8 cellular contexts compared by ENCODE assay signal in the genomic region with DNA sequence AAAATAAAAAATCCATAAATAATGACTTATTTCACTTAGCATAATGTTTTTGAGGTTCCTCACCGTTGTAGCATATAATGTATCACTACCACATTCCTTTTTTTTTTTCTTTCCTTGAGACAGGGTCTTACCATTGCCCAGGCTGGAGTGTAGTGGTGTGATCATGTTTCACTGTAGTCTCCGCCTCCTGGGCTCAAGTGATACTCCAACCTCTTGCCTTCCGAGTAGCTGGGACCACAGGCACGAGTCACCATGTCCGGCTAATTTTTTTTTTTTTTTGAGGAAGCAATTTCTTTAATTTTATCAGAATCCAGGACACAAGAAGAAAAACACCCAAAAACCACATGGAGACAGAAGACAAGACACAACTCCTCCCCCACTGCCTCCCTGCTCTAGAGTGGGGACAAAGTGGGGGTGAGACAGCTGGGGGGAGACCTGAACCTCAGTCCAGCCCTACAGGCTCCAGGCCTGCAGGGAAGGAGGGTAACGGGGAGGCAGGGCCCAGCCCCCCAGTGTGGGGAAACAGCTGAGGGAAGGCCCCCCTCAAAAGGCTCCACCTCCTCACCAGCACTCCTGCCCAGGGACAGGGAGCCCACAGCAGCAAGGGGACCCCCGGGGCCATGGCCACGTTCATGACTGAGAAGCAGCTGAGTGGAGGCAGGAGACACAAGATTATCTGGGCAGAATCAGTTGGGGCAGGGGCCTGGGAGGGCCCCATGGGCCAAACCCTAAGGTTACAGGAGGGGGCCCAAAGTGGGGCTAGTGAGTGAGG. TPM values are rescaled to one million over a fixed set of nuclear protein-coding genes. Genes with fewer than 3 reads are reported as not detected.
DNase-seq lines count a peak whose midpoint lies in the region; ATAC-seq, FAIRE-seq and TF ChIP-seq lines count a peak whose summit lies in the region.
"Not testable (repeated sequence)": the region's sequence is repeated elsewhere in the genome, so short reads cannot be mapped to it uniquely, and the experiment has no call there.

No MANE protein-coding gene starts in this region.

- not testable (repeated sequence) for H3K79me2 ChIP-seq in mesendoderm (ENCODE audit: control insufficient read depth, insufficient read depth, low read length)

- not testable (repeated sequence) for H2AK5ac ChIP-seq in mesendoderm (ENCODE audit: low read length)

- ATAC-seq in upper lobe of left lung (ENCODE audit: low FRiP score in 2 of 2), result peak; percentile 52 to 83

- H3K36me3 ChIP-seq in mesendoderm (ENCODE audit: control insufficient read depth, insufficient read depth, low read length); upper lobe of left lung: not testable (repeated sequence)

- H3K79me1 ChIP-seq in mesendoderm (ENCODE audit: low read length), result not testable (repeated sequence)

- TF ChIP-seq POLR2A in upper lobe of left lung (IDR thresholded peaks at IDR 0.05), result not testable (repeated sequence)

- H3K4me3 ChIP-seq in astrocyte of the cerebellum (ENCODE audit: low read depth, low read length); mesendoderm (ENCODE audit: low read length); upper lobe of left lung: not testable (repeated sequence)

- H2BK120ac ChIP-seq in mesendoderm (ENCODE audit: low read depth, low read length), result not testable (repeated sequence)

- H4K8ac ChIP-seq in mesendoderm (ENCODE audit: low read depth, low read length), result not testable (repeated sequence)

- DNase-seq in DMS53 treated with DMSO at 0.1 percent for 48 hours (lab: John Stamatoyannopoulos, UW; ENCODE audit: unreplicated experiment) (peak; percentile 73), NCI-H2171 treated with DMSO at 0.1 percent for 48 hours (lab: John Stamatoyannopoulos, UW) (peak; percentile 29), SK-N-DZ (ENCODE audit: low spot score) (peak; percentile 66), astrocyte of the cerebellum (ENCODE audit: low read depth) (peak; percentile 32), fibroblast of the conjunctiva (ENCODE audit: low read depth) (peak; percentile 23), mesendoderm (peak; percentile 80), upper lobe of left lung (peak in 1 of 2 donors; percentile 84)
- not testable (repeated sequence) for DNase-seq in HTR-8/SVneo (ENCODE audit: insufficient read length, low spot score)

- H3K9ac ChIP-seq in mesendoderm (ENCODE audit: low read length), result not testable (repeated sequence)

- H3K4me2 ChIP-seq in mesendoderm (ENCODE audit: low read length), result not testable (repeated sequence)

- not testable (repeated sequence) for H2BK15ac ChIP-seq in mesendoderm (replicated peaks; ENCODE audit: low read depth)

- not testable (repeated sequence) for H2BK5ac ChIP-seq in mesendoderm (ENCODE audit: low read length)

- not testable (repeated sequence) for H3K9me3 ChIP-seq in upper lobe of left lung

- not testable (repeated sequence) for H3K4me1 ChIP-seq in mesendoderm (ENCODE audit: control insufficient read depth, low read depth, low read length); upper lobe of left lung

- not testable (repeated sequence) for TF ChIP-seq CTCF in astrocyte of the cerebellum (IDR thresholded peaks at IDR 0.05; ENCODE audit: low read depth, low read length, missing control alignments); upper lobe of left lung (IDR thresholded peaks at IDR 0.05)

- H3K4ac ChIP-seq in mesendoderm (ENCODE audit: low read depth, low read length), result not testable (repeated sequence)

- not testable (repeated sequence) for H3K56ac ChIP-seq in mesendoderm (ENCODE audit: low read length)

- not testable (repeated sequence) for H4K5ac ChIP-seq in mesendoderm (ENCODE audit: low read length)

- TF ChIP-seq EP300 in upper lobe of left lung (IDR thresholded peaks at IDR 0.05), result not testable (repeated sequence)

- H3K27me3 ChIP-seq in mesendoderm (ENCODE audit: insufficient read depth, low read length, poor library complexity); upper lobe of left lung: not testable (repeated sequence)

- not testable (repeated sequence) for H3K27ac ChIP-seq in mesendoderm (ENCODE audit: low read depth, low read length)
- peak overlapping the region; percentile 30 to 69 (median 63) for H3K27ac ChIP-seq in upper lobe of left lung

- H3K18ac ChIP-seq in mesendoderm (ENCODE audit: low read length), result not testable (repeated sequence)

- in situ Hi-C loops in astrocyte of the cerebellum (cut with HindIII; ENCODE audit: low sequenced_read_pairs), result not testable (repeated sequence)

- H3K23ac ChIP-seq in mesendoderm (ENCODE audit: low read length), result not testable (repeated sequence)

- peak; percentile 26 for FAIRE-seq in HTR-8/SVneo (lab: Jason Lieb, UNC)

- WGBS in mesendoderm (ENCODE audit: extremely low coverage, insufficient coverage, low lambda C conversion rate), result no CpG with 5 or more reads among the region's 8 CpGs
- WGBS in upper lobe of left lung, 2 donors, result 25 to 37% methylated on average over 7 of the region's 8 CpGs

RNA-seq across cellular contexts. Expression of a gene that starts 27.0 kb away (rescaled TPM):
- polyA plus RNA-seq in SK-N-DZ (2014; cell fraction: cytosol; rRNA removed), result 130 and 153 TPM in 2 replicates
- polyA plus RNA-seq in SK-N-DZ (2014; cell fraction: nucleus; rRNA removed), result 192 and 214 TPM in 2 replicates
- polyA plus RNA-seq in mesendoderm (2013, experiment 1 of 2), result 44.8 TPM
- polyA plus RNA-seq in mesendoderm (2013, experiment 2 of 2), result 46.4 TPM
- total RNA-seq in upper lobe of left lung, result 10 to 100 TPM in 1 of 6 donors, 1 to 10 TPM in 5; 1.2 to 11.8 (median 4.4) TPM

RNA-seq across cellular contexts. Expression of a gene that starts 41.9 kb away (rescaled TPM):
- polyA plus RNA-seq in SK-N-DZ (2014; cell fraction: cytosol; rRNA removed), result 88.3 and 124 TPM in 2 replicates
- 97.7 and 110 TPM in 2 replicates for polyA plus RNA-seq in SK-N-DZ (2014; cell fraction: nucleus; rRNA removed)
- 68.6 TPM for polyA plus RNA-seq in mesendoderm (2013, experiment 1 of 2)
- 69.9 TPM for polyA plus RNA-seq in mesendoderm (2013, experiment 2 of 2)
- 10 to 100 TPM; 29.3 to 57.6 (median 43.5) TPM for total RNA-seq in upper lobe of left lung

RNA-seq across cellular contexts. Expression of a gene that starts 46.2 kb away (rescaled TPM):
- 34.8 and 38.5 TPM in 2 replicates for polyA plus RNA-seq in SK-N-DZ (2014; cell fraction: cytosol; rRNA removed)
- polyA plus RNA-seq in SK-N-DZ (2014; cell fraction: nucleus; rRNA removed), result 264 and 294 TPM in 2 replicates
- 22.8 TPM for polyA plus RNA-seq in mesendoderm (2013, experiment 1 of 2)
- polyA plus RNA-seq in mesendoderm (2013, experiment 2 of 2), result 22.2 TPM
- 100 to 1,000 TPM in 1 of 6 donors, 10 to 100 TPM in 5; 61.7 to 150 (median 65.5) TPM for total RNA-seq in upper lobe of left lung

RNA-seq across cellular contexts. Expression of a gene that starts 47.1 kb away (rescaled TPM):
- 9.8 and 11.2 TPM in 2 replicates for polyA plus RNA-seq in SK-N-DZ (2014; cell fraction: cytosol; rRNA removed)
- polyA plus RNA-seq in SK-N-DZ (2014; cell fraction: nucleus; rRNA removed), result 4.3 and 8.8 TPM in 2 replicates
- polyA plus RNA-seq in mesendoderm (2013, experiment 1 of 2), result 4.3 TPM
- 4.1 TPM for polyA plus RNA-seq in mesendoderm (2013, experiment 2 of 2)
- total RNA-seq in upper lobe of left lung, result 10 to 100 TPM; 24.2 to 32.5 (median 28.2) TPM

RNA-seq across cellular contexts. Expression of a gene that starts 50.8 kb away (rescaled TPM):
- polyA plus RNA-seq in SK-N-DZ (2014; cell fraction: cytosol; rRNA removed), result 5.8 and 7.1 TPM in 2 replicates
- polyA plus RNA-seq in SK-N-DZ (2014; cell fraction: nucleus; rRNA removed), result 1.8 and 4.9 TPM in 2 replicates
- polyA plus RNA-seq in mesendoderm (2013, experiment 1 of 2), result 14.8 TPM
- 14.4 TPM for polyA plus RNA-seq in mesendoderm (2013, experiment 2 of 2)
- 100 to 1,000 TPM; 131 to 310 (median 221) TPM for total RNA-seq in upper lobe of left lung
